35 cellular contexts compared by ENCODE assay signal in the genomic region with DNA sequence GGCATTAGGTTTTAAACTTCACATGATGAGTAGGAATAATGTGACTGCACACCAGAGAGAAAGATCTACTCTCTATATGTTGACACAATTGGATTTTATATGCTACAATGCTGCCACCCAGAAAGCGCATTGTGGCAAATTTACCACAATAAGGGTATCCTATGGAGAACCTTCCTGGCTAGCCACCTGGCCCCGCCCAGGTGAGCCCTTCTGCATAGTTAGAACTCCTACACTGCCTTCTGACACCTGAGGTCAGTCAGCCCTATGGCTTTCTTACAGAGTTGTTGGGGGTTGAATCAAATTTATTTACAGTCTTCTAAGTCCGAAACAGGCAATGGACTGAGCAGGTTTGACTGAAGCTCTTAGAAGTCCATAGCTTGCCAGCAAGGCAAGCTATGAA.
"Had no signal": no experiment of that assay in that cellular context is flagged by ENCODE, and none has a peak within 500 bp of the region (broad histone marks: within the 10 kb centered on the region; RNA-seq: fewer than 3 reads in every experiment).

No MANE protein-coding gene starts in this region.

- H3K27ac ChIP-seq: KMS-11 had no signal

- H3K36me3 ChIP-seq: MG63 had no signal

- H3K9ac ChIP-seq: KMS-11 had no signal

- H3K4me3 ChIP-seq: MG63 had no signal

- H3K9me3 ChIP-seq: MG63 had no signal

- H3K27me3 ChIP-seq: MG63 had no signal

- DNase-seq: Karpas-422, Kasumi-1, KG1, MG63, MM.1S, MV-4-11, NCI-H1048, NCI-H1092, NCI-H1092 treated with DMSO at 0.1 percent for 48 hours, NCI-H1105, NCI-H1105 treated with DMSO at 0.1 percent for 48 hours, NCI-H1417, NCI-H1417 treated with DMSO at 0.1 percent for 48 hours, NCI-H1436, NCI-H1436 treated with DMSO at 0.1 percent for 48 hours, NCI-H146, NCI-H1694, NCI-H1694 treated with DMSO at 0.1 percent for 48 hours, NCI-H187, NCI-H187 treated with DMSO at 0.1 percent for 48 hours, NCI-H1930, NCI-H2029, NCI-H2029 treated with DMSO at 0.1 percent for 48 hours, NCI-H2081, NCI-H2081 treated with DMSO at 0.1 percent for 48 hours, NCI-H2107, NCI-H2171, NCI-H2171 treated with DMSO at 0.1 percent for 48 hours, NCI-H2227 treated with DMSO at 0.1 percent for 48 hours, NCI-H226, NCI-H345, NCI-H446, NCI-H446 treated with DMSO at 0.1 percent for 48 hours, NCI-H510A had no signal
